ENCODE assay signal across 5 cellular contexts in genomic region chr2:198917275-198917674, GRCh38.
"Had no signal": no experiment of that assay in that cellular context is flagged by ENCODE, and none has a peak within 500 bp of the region (broad histone marks: within the 10 kb centered on the region; RNA-seq: fewer than 3 reads in every experiment).

No MANE protein-coding gene starts in this region.

- H3K4me2 ChIP-seq: GM23338 had no signal

- ATAC-seq: GM23338, K562 had no signal

- DNase-seq: H9, HCEC 1CT, IMR-90 had no signal

- H3K4me3 ChIP-seq: GM23338, K562 had no signal
